1 cellular context compared by ENCODE assay signal in genomic region chr3:52056968-52057805, GRCh38.
TF ChIP-seq lines count a peak whose summit lies in the region.

No MANE protein-coding gene starts in this region.

TF ChIP-seq in HepG2, 621 proteins besides CTCF, POLR2A, EP300 and RAD21 (continued from another document and continues in another):
- TF ChIP-seq PATZ1 (CRISPR knock-in tag; IDR thresholded peaks at IDR 0.05), result no peak; the same call in 1 of the 2 replicates
- no peak for TF ChIP-seq EZH2 (conservative IDR thresholded peaks at IDR 0.05; ENCODE audit: low read depth, low read length)
- TF ChIP-seq ZFX (CRISPR knock-in tag; IDR thresholded peaks at IDR 0.05; ENCODE audit: low read depth), result peak; percentile 56; the same call in 1 of the 2 replicates
- TF ChIP-seq HIC2 (CRISPR knock-in tag; IDR thresholded peaks at IDR 0.05; ENCODE audit: low read depth), result peak; percentile 28; the same call in 1 of the 2 replicates
- TF ChIP-seq ZBTB46 (CRISPR knock-in tag; IDR thresholded peaks at IDR 0.05; ENCODE audit: borderline replicate concordance), result no peak
- no peak for TF ChIP-seq TERF1 (CRISPR knock-in tag; IDR thresholded peaks at IDR 0.05)
- TF ChIP-seq ZNF574 (CRISPR knock-in tag; IDR thresholded peaks at IDR 0.05), result peak; percentile 33
- TF ChIP-seq HCFC1 (IDR thresholded peaks at IDR 0.05; ENCODE audit: low read depth, low read length), result no peak
- TF ChIP-seq ZNF292 (CRISPR knock-in tag; IDR thresholded peaks at IDR 0.05; ENCODE audit: borderline replicate concordance, low read depth), result peak; percentile 47; the same call in 1 of the 2 replicates
- TF ChIP-seq MTA1 (CRISPR knock-in tag; IDR thresholded peaks at IDR 0.05; ENCODE audit: borderline replicate concordance), result no peak
- peak; percentile 77 for TF ChIP-seq SP5 (CRISPR knock-in tag; IDR thresholded peaks at IDR 0.05; ENCODE audit: borderline replicate concordance, low read depth)
- no peak for TF ChIP-seq ZNF816 (CRISPR knock-in tag; IDR thresholded peaks at IDR 0.05; ENCODE audit: borderline replicate concordance)
- TF ChIP-seq ZNF776 (CRISPR knock-in tag; IDR thresholded peaks at IDR 0.05), result 0 out of 2 replicates have a peak, but pooled peaks have one; percentile 37
- TF ChIP-seq SMARCC2 (IDR thresholded peaks at IDR 0.05), result no peak
- TF ChIP-seq AGO1 (IDR thresholded peaks at IDR 0.05; ENCODE audit: low read depth, low read length, poor library complexity, severe bottlenecking), result peak; percentile 32
- TF ChIP-seq PHF21A (CRISPR knock-in tag; IDR thresholded peaks at IDR 0.05), result peak; percentile 89
- TF ChIP-seq AHR (CRISPR knock-in tag; IDR thresholded peaks at IDR 0.05), result peak; percentile 14; the same call in 1 of the 2 replicates
- no peak for TF ChIP-seq ARID5B (CRISPR knock-in tag; IDR thresholded peaks at IDR 0.05)
- no peak for TF ChIP-seq SUZ12 (IDR thresholded peaks at IDR 0.05; ENCODE audit: low read depth, low read length)
- peak; percentile 51; the same call in 1 of the 2 replicates for TF ChIP-seq POGZ (CRISPR knock-in tag; IDR thresholded peaks at IDR 0.05)
- TF ChIP-seq ZNF460 (CRISPR knock-in tag; IDR thresholded peaks at IDR 0.05; ENCODE audit: borderline replicate concordance), result no peak
- no peak; the same call in 1 of the 2 replicates for TF ChIP-seq ZNF704 (CRISPR knock-in tag; IDR thresholded peaks at IDR 0.05; ENCODE audit: borderline replicate concordance)
- no peak for TF ChIP-seq CENPBD1 (CRISPR knock-in tag; IDR thresholded peaks at IDR 0.05; ENCODE audit: borderline replicate concordance, low read depth)
- TF ChIP-seq ZNF326 (CRISPR knock-in tag; IDR thresholded peaks at IDR 0.05; ENCODE audit: borderline replicate concordance), result no peak
- no peak; the same call in 1 of the 2 replicates for TF ChIP-seq ZFP37 (CRISPR knock-in tag; IDR thresholded peaks at IDR 0.05; ENCODE audit: borderline replicate concordance)
- TF ChIP-seq MZF1 (CRISPR knock-in tag; IDR thresholded peaks at IDR 0.05; ENCODE audit: borderline replicate concordance), result no peak
- TF ChIP-seq EHMT2 (IDR thresholded peaks at IDR 0.05; ENCODE audit: borderline replicate concordance, low read depth, low read length), result no peak
- TF ChIP-seq FOXP4 (CRISPR knock-in tag; IDR thresholded peaks at IDR 0.05), result 0 out of 2 replicates have a peak, but pooled peaks have one; percentile 17
- no peak for TF ChIP-seq TEAD2 (CRISPR knock-in tag; IDR thresholded peaks at IDR 0.05)
- peak; percentile 49; the same call in 1 of the 2 replicates for TF ChIP-seq ETV5 (CRISPR knock-in tag; IDR thresholded peaks at IDR 0.05; ENCODE audit: borderline replicate concordance)
- TF ChIP-seq SP4 (CRISPR knock-in tag; IDR thresholded peaks at IDR 0.05), result peak; percentile 91
- 0 out of 2 replicates have a peak, but pooled peaks have one; percentile 48 for TF ChIP-seq ETV6 (CRISPR knock-in tag; conservative IDR thresholded peaks at IDR 0.05)
- TF ChIP-seq ZBTB39 (CRISPR knock-in tag; IDR thresholded peaks at IDR 0.05), result no peak
- TF ChIP-seq TGIF2 (CRISPR knock-in tag; IDR thresholded peaks at IDR 0.05), result peak; percentile 80; the same call in 1 of the 2 replicates
- peak; percentile 23 for TF ChIP-seq SRSF1 (optimal IDR thresholded peaks at IDR 0.05; ENCODE audit: low read depth, low read length)
- TF ChIP-seq CERS6 (CRISPR knock-in tag; IDR thresholded peaks at IDR 0.05), result no peak
- no peak for TF ChIP-seq ZNF549 (CRISPR knock-in tag; IDR thresholded peaks at IDR 0.05)
